Comparison of ENCODE assay signal across 25 cellular contexts in genomic region chr11:34546511-34547206, GRCh38. TPM values are rescaled to one million over a fixed set of nuclear protein-coding genes. Genes with fewer than 3 reads are reported as not detected.
DNase-seq lines count a peak whose midpoint lies in the region; ATAC-seq and TF ChIP-seq lines count a peak whose summit lies in the region.
"Had no signal": no experiment of that assay in that cellular context is flagged by ENCODE, and none has a peak within 500 bp of the region (broad histone marks: within the 10 kb centered on the region; RNA-seq: fewer than 3 reads in every experiment).

No MANE protein-coding gene starts in this region.

- TF ChIP-seq CTCF in epithelial cell of esophagus (IDR thresholded peaks at IDR 0.05; ENCODE audit: insufficient read depth, low read depth, low read length, missing control alignments) (no peak), osteocyte (IDR thresholded peaks at IDR 0.05) (no peak)

- H3K27ac Mint-ChIP-seq in osteocyte (ENCODE audit: unreplicated experiment), result no peak overlapping the region
- H3K27ac Mint-ChIP-seq: mesothelial cell of epicardium; stimulated activated effector memory CD8-positive, alpha-beta T cell treated with anti-CD3 and anti-CD28 coated beads, Interleukin-12 subunit alpha, Interleukin-12 subunit beta, amount 100 ng/mL, for 72 hours had no signal

- no peak overlapping the region for H3K4me3 ChIP-seq in epithelial cell of esophagus (ENCODE audit: low read length)
- H3K4me3 ChIP-seq: ascending aorta, heart left ventricle, smooth muscle cell, uterus had no signal

- DNase-seq in COLO829 (ENCODE audit: low spot score) (peak; percentile 99), NCI-H748 treated with DMSO at 0.1 percent for 48 hours (lab: John Stamatoyannopoulos, UW) (peak; percentile 68), epithelial cell of esophagus (ENCODE audit: low read depth) (peak; percentile 16), nucleus accumbens (lab: John Stamatoyannopoulos, UW) (peak in 46 of 56 donors; percentile 5 to 80 (median 48)), 8988T (no peak), sciatic nerve (ENCODE audit: low spot score) (no peak), osteocyte (ENCODE audit: extremely low spot score, unreplicated experiment) (no peak)
- DNase-seq in activated CD4-positive, alpha-beta T cell treated with anti-CD3 and anti-CD28 coated beads, Interleukin-2, amount 50 U/mL, for 4 hours, result no peak
- DNase-seq: activated gamma-delta T cell, Caco-2, cortex of kidney, erythroblast, heart left ventricle, KG1, kidney, NCI-H1417 treated with DMSO at 0.1 percent for 48 hours, NCI-H226, SHP77, uterus had no signal

- H3K27me3 Mint-ChIP-seq in osteocyte (ENCODE audit: unreplicated experiment), result peaks cover 72% of the 10 kb centered on the region

- H3K4me3 Mint-ChIP-seq in osteocyte (ENCODE audit: unreplicated experiment), result no peak overlapping the region
- H3K4me3 Mint-ChIP-seq: mesothelial cell of epicardium; stimulated activated effector memory CD8-positive, alpha-beta T cell treated with anti-CD3 and anti-CD28 coated beads, Interleukin-12 subunit alpha, Interleukin-12 subunit beta, amount 100 ng/mL, for 72 hours had no signal

- H3K36me3 Mint-ChIP-seq in osteocyte (ENCODE audit: unreplicated experiment), result no peaks in the 10 kb centered on the region
- H3K36me3 Mint-ChIP-seq: mesothelial cell of epicardium; stimulated activated effector memory CD8-positive, alpha-beta T cell treated with anti-CD3 and anti-CD28 coated beads, Interleukin-12 subunit alpha, Interleukin-12 subunit beta, amount 100 ng/mL, for 72 hours had no signal

- H3K9me3 Mint-ChIP-seq in osteocyte (ENCODE audit: unreplicated experiment), result no peaks in the 10 kb centered on the region
- H3K9me3 Mint-ChIP-seq: stimulated activated effector memory CD8-positive, alpha-beta T cell treated with anti-CD3 and anti-CD28 coated beads, Interleukin-12 subunit alpha, Interleukin-12 subunit beta, amount 100 ng/mL, for 72 hours had no signal

- no peak for ATAC-seq in sciatic nerve
- ATAC-seq: activated CD4-positive, CD25-positive, alpha-beta regulatory T cell treated with anti-CD3 and anti-CD28 coated beads, Interleukin-2, amount 50 U/mL, for 24 hours; heart left ventricle; stimulated activated effector memory CD8-positive, alpha-beta T cell treated with anti-CD3 and anti-CD28 coated beads, Interleukin-12 subunit alpha, Interleukin-12 subunit beta, amount 100 ng/mL, for 72 hours had no signal

- intact Hi-C loops in sciatic nerve (cut with DNase I), result no loop called here

- H3K4me1 Mint-ChIP-seq in osteocyte (ENCODE audit: unreplicated experiment), result no peaks in the 10 kb centered on the region
- H3K4me1 Mint-ChIP-seq: mesothelial cell of epicardium; stimulated activated effector memory CD8-positive, alpha-beta T cell treated with anti-CD3 and anti-CD28 coated beads, Interleukin-12 subunit alpha, Interleukin-12 subunit beta, amount 100 ng/mL, for 72 hours had no signal

RNA-seq across cellular contexts. Expression of gene ELF5, which starts 33.1 kb away (rescaled TPM):
- total RNA-seq in sciatic nerve (not detected), osteocyte (not detected in 2 replicates)
- total RNA-seq: ascending aorta, heart left ventricle, osteoblast, uterus had no signal

Comparison
In these comparisons a context has a peak if more than half of its experiments do, and no peak if none do; other contexts are left out.
1. DNase-seq: peak in COLO829 (single experiment), NCI-H748 treated with DMSO at 0.1 percent for 48 hours (single experiment), epithelial cell of esophagus (single experiment) and nucleus accumbens (46 of 56); none in 8988T (single experiment), sciatic nerve (single experiment), osteocyte (single experiment) and activated CD4-positive, alpha-beta T cell treated with anti-CD3 and anti-CD28 coated beads, Interleukin-2, amount 50 U/mL, for 4 hours (0 of 2).